Comparison of ENCODE assay signal across 4 cellular contexts in genomic region chr6:63164047-63164803, GRCh38. TPM values are rescaled to one million over a fixed set of nuclear protein-coding genes. Genes with fewer than 3 reads are reported as not detected.
"Had no signal": no experiment of that assay in that cellular context is flagged by ENCODE, and none has a peak within 500 bp of the region (broad histone marks: within the 10 kb centered on the region; RNA-seq: fewer than 3 reads in every experiment).

No MANE protein-coding gene starts in this region.

RNA-seq across cellular contexts. Expression of gene FKBP1C, which starts 47.0 kb away (rescaled TPM):
- total RNA-seq: temporal lobe, thoracic aorta, ureter, vagina had no signal
